Comparison of ENCODE assay signal across 21 cellular contexts in genomic region chr12:92458996-92459395, GRCh38.
A peak's percentile ranks its signal among the peaks of the same experiment; 100 is the strongest.
DNase-seq lines count a peak whose midpoint lies in the region; ATAC-seq, FAIRE-seq and TF ChIP-seq lines count a peak whose summit lies in the region.
"Had no signal": no experiment of that assay in that cellular context is flagged by ENCODE, and none has a peak within 500 bp of the region (broad histone marks: within the 10 kb centered on the region; RNA-seq: fewer than 3 reads in every experiment).

No MANE protein-coding gene starts in this region.

- H3F3A ChIP-seq in GM23338 (replicated peaks; ENCODE audit: low read depth): no peaks in the 10 kb centered on the region
- peaks cover 45% of the 10 kb centered on the region for H3F3A ChIP-seq in SU-DHL-6 (ENCODE audit: insufficient read depth)

- peaks cover 8% of the 10 kb centered on the region for H3K9me3 Mint-ChIP-seq in GM23338
- H3K9me3 Mint-ChIP-seq: CD8-positive, alpha-beta T cell had no signal

- CTCF ChIA-PET in GM12878 (lab: Yijun Ruan, JAX): interaction anchor here (1.3 to 3.0 kb wide), 2 partner anchors 10 to 50 kb away, joined by 7 to 11 read pairs; no protein-coding TSS in a partner anchor

- H3K4me3 Mint-ChIP-seq in GM23338: no peak overlapping the region
- H3K4me3 Mint-ChIP-seq: CD4-positive, alpha-beta T cell; CD8-positive, alpha-beta T cell had no signal

- TF ChIP-seq EP300 in GM12878 (IDR thresholded peaks at IDR 0.05; ENCODE audit: borderline replicate concordance in 1 of 2, control insufficient read depth in 1 of 2, low read depth in 2 of 2, low read length in 2 of 2): no peak

- in situ Hi-C loops in GM12878 (cut with MboI): loop anchor here (25.0 kb wide), 1 partner anchor 103 kb away; no protein-coding TSS in a partner anchor

- peaks cover 18% of the 10 kb centered on the region for H3K9me2 ChIP-seq in GM23338 (ENCODE audit: insufficient read depth)
- H3K9me2 ChIP-seq in SU-DHL-6 (replicated peaks; ENCODE audit: insufficient read depth, low read length): no peaks in the 10 kb centered on the region

- H3K27me3 ChIP-seq in GM23338 (ENCODE audit: insufficient read depth) (no peaks in the 10 kb centered on the region), SU-DHL-6 (ENCODE audit: low read length) (no peaks in the 10 kb centered on the region), GM12878 (replicated peaks in 1 of 2; ENCODE audit: control insufficient read depth in 2 of 2, insufficient read depth in 2 of 2, low read length in 1 of 2) (no peaks in the 10 kb centered on the region)
- H3K27me3 ChIP-seq: BLaER1 treated with 17β-estradiol and CSF1 and Interleukin-3, amounts not matched to agents 10 nM and 100 nM had no signal

- no peaks in the 10 kb centered on the region for H3K36me3 ChIP-seq in GM23338 (ENCODE audit: insufficient read depth)
- no peaks in the 10 kb centered on the region for H3K36me3 ChIP-seq in SU-DHL-6 (ENCODE audit: low read length)
- H3K36me3 ChIP-seq in GM12878 (ENCODE audit: control insufficient read depth in 2 of 2, insufficient read depth in 2 of 2, low read length in 1 of 2): no peaks in the 10 kb centered on the region
- H3K36me3 ChIP-seq: BLaER1 treated with 17β-estradiol and CSF1 and Interleukin-3, amounts not matched to agents 10 nM and 100 nM had no signal

- no peak overlapping the region; the same call in 1 of the 2 replicates for H3K27ac Mint-ChIP-seq in GM23338
- H3K27ac Mint-ChIP-seq: CD4-positive, alpha-beta T cell; CD8-positive, alpha-beta T cell had no signal

- H4K20me1 ChIP-seq in GM23338 (replicated peaks; ENCODE audit: insufficient read depth) (no peaks in the 10 kb centered on the region), SU-DHL-6 (ENCODE audit: low read depth, low read length) (no peaks in the 10 kb centered on the region), GM12878 (ENCODE audit: control insufficient read depth, insufficient read depth) (no peaks in the 10 kb centered on the region)
- H4K20me1 ChIP-seq: BLaER1 treated with 17β-estradiol and CSF1 and Interleukin-3, amounts not matched to agents 10 nM and 100 nM had no signal

- RAD21 ChIA-PET in GM12878 (lab: Charles Lee; ENCODE audit: unreplicated experiment): interaction anchor here (0.9 to 1.7 kb wide), 6 partner anchors 11 to 428 kb away, joined by 3 to 9 read pairs (median 4); partner anchors contain the start of gene BTG1

- no peak for TF ChIP-seq CTCF in GM23338 (conservative IDR thresholded peaks at IDR 0.05; ENCODE audit: low read depth in 2 of 2)
- TF ChIP-seq CTCF in SU-DHL-6 (IDR thresholded peaks at IDR 0.05; ENCODE audit: insufficient read depth, low read length, poor library complexity, severe bottlenecking): no peak
- no peak for TF ChIP-seq CTCF in GM12878 (IDR thresholded peaks at IDR 0.05 in 2 of 3, conservative IDR thresholded peaks at IDR 0.05 in 1 of 3; ENCODE audit: control insufficient read depth in 2 of 3, extremely low read depth in 1 of 3, insufficient read depth in 1 of 3, low read depth in 3 of 3, low read length in 3 of 3)

- H3K4me1 ChIP-seq in GM23338 (ENCODE audit: insufficient read depth): peaks cover 5% of the 10 kb centered on the region; the same call in 1 of the 2 replicates
- peaks cover 36% of the 10 kb centered on the region for H3K4me1 ChIP-seq in GM12878 (ENCODE audit: control insufficient read depth, insufficient read depth, low read length)
- H3K4me1 ChIP-seq: Caco-2 had no signal

- no TSS peak for BruUV-seq in GM12878 (replicated peaks; lab: Mats Ljungman, UMichigan)

- H3K27ac ChIP-seq in GM23338 (ENCODE audit: low read depth): no peak overlapping the region
- peak overlapping the region; percentile 99; the same call in 1 of the 2 replicates for H3K27ac ChIP-seq in SU-DHL-6 (ENCODE audit: low read depth, low read length)
- no peak overlapping the region for H3K27ac ChIP-seq in GM12878 (ENCODE audit: control insufficient read depth, insufficient read depth)
- H3K27ac ChIP-seq: C4-2B had no signal

- POLR2A ChIA-PET in GM12878 (lab: Charles Lee): interaction anchor here (0.9 to 2.2 kb wide), 3 partner anchors 8 to 25 kb away, joined by 3 to 7 read pairs (median 4); no protein-coding TSS in a partner anchor

- H3K27me3 Mint-ChIP-seq in GM23338 (ENCODE audit: insufficient read depth, low read depth, poor library complexity): no peaks in the 10 kb centered on the region
- H3K27me3 Mint-ChIP-seq: CD4-positive, alpha-beta T cell had no signal

- DNase-seq in GM23338 (ENCODE audit: low spot score) (no peak), GM12878 (ENCODE audit: low read depth, low spot score) (no peak), NCI-H69 (lab: John Stamatoyannopoulos, UW) (no peak), SKM-1 treated with dmso at 0.1 percent for 144 hours (lab: John Stamatoyannopoulos, UW; ENCODE audit: unreplicated experiment) (no peak), islet precursor cell (no peak)
- DNase-seq: 8988T; ACHN; Caco-2; Calu3; CD4-positive, alpha-beta T cell; CD8-positive, alpha-beta T cell; DMS79 treated with DMSO at 0.1 percent for 48 hours; GF-D8 had no signal

- H3K4me3 ChIP-seq in GM23338: no peak overlapping the region
- H3K4me3 ChIP-seq in SU-DHL-6 (ENCODE audit: insufficient read depth, low read length, poor library complexity, severe bottlenecking): no peak overlapping the region
- H3K4me3 ChIP-seq in GM12878: no peak overlapping the region
- H3K4me3 ChIP-seq: BLaER1 treated with 17β-estradiol and CSF1 and Interleukin-3, amounts not matched to agents 10 nM and 100 nM had no signal

- intact Hi-C loops in GM12878 (cut with micrococcal nuclease; ENCODE audit: unreplicated experiment): no loop called here

- H3K9ac ChIP-seq in SU-DHL-6 (ENCODE audit: low read length) (no peak overlapping the region), GM12878 (ENCODE audit: control insufficient read depth, insufficient read depth, low read length) (no peak overlapping the region)
- H3K9ac ChIP-seq: BLaER1 treated with 17β-estradiol and CSF1 and Interleukin-3, amounts not matched to agents 10 nM and 100 nM had no signal

- peaks cover 11% of the 10 kb centered on the region for H3K36me3 Mint-ChIP-seq in GM23338 (ENCODE audit: low read depth)
- H3K36me3 Mint-ChIP-seq: CD8-positive, alpha-beta T cell had no signal

- H2AFZ ChIP-seq in GM23338 (no peak overlapping the region), SU-DHL-6 (ENCODE audit: low read depth, low read length, severe bottlenecking) (no peak overlapping the region), GM12878 (ENCODE audit: control insufficient read depth, low read depth, low read length) (no peak overlapping the region)

- SMC1A ChIA-PET in GM12878 (lab: Charles Lee; ENCODE audit: uncharacterized antibody, unreplicated experiment): interaction anchor here (1.0 to 4.6 kb wide), 7 partner anchors 10 to 111 kb away, joined by 3 to 88 read pairs (median 7); no protein-coding TSS in a partner anchor

- H3K79me2 ChIP-seq in GM23338 (replicated peaks; ENCODE audit: insufficient read depth): no peaks in the 10 kb centered on the region
- no peaks in the 10 kb centered on the region for H3K79me2 ChIP-seq in SU-DHL-6 (ENCODE audit: insufficient read depth, low read length)
- H3K79me2 ChIP-seq in GM12878 (ENCODE audit: control insufficient read depth, insufficient read depth, low read length): peaks cover 8% of the 10 kb centered on the region

- no peak for TF ChIP-seq RAD21 in GM12878 (IDR thresholded peaks at IDR 0.05; ENCODE audit: insufficient read depth, low read depth, low read length)

- WGBS in GM12878 (ENCODE audit: insufficient coverage, insufficient replicate concordance, low lambda C conversion rate, missing lambda C conversion rate): 97% methylated on average over 4 of the region's 4 CpGs

- ATAC-seq in GM23338 (no peak), GM12878 (no peak), HG02870 (IDR thresholded peaks at IDR 0.05; ENCODE audit: unreplicated experiment) (no peak)
- ATAC-seq: CD8-positive, alpha-beta T cell had no signal

- no peak for TF ChIP-seq POLR2A in GM12878 (IDR thresholded peaks at IDR 0.05; ENCODE audit: low read depth, low read length)

- H3K4me2 ChIP-seq in GM23338 (peak overlapping the region; percentile 27; the same call in 1 of the 2 replicates), SU-DHL-6 (ENCODE audit: low read depth, low read length, poor library complexity, severe bottlenecking) (no peak overlapping the region), GM12878 (ENCODE audit: control insufficient read depth, insufficient read depth) (no peak overlapping the region)

- no peak for FAIRE-seq in GM12878 (lab: Jason Lieb, UNC)
- FAIRE-seq: A204.1, D721Med, G401.6, GM18507 had no signal

- peaks cover 7% of the 10 kb centered on the region for H3K4me1 Mint-ChIP-seq in GM23338

- H3K9me3 ChIP-seq in SU-DHL-6 (ENCODE audit: insufficient read depth, low read length): no peaks in the 10 kb centered on the region
- H3K9me3 ChIP-seq in GM12878 (replicated peaks; ENCODE audit: control insufficient read depth, insufficient read depth, low read length): peaks cover 2% of the 10 kb centered on the region
- H3K9me3 ChIP-seq: Caco-2 had no signal

TF ChIP-seq in GM23338, 12 proteins besides CTCF, POLR2A, EP300 and RAD21 (continues in another document):
- TF ChIP-seq ETS1 (IDR thresholded peaks at IDR 0.05): no peak
- TF ChIP-seq EZH2phosphoT487 (IDR thresholded peaks at IDR 0.05; ENCODE audit: unreplicated experiment): no peak

TF ChIP-seq in GM12878, 131 proteins besides CTCF, POLR2A, EP300 and RAD21 (continues in another document):
- TF ChIP-seq, protein P1, sequence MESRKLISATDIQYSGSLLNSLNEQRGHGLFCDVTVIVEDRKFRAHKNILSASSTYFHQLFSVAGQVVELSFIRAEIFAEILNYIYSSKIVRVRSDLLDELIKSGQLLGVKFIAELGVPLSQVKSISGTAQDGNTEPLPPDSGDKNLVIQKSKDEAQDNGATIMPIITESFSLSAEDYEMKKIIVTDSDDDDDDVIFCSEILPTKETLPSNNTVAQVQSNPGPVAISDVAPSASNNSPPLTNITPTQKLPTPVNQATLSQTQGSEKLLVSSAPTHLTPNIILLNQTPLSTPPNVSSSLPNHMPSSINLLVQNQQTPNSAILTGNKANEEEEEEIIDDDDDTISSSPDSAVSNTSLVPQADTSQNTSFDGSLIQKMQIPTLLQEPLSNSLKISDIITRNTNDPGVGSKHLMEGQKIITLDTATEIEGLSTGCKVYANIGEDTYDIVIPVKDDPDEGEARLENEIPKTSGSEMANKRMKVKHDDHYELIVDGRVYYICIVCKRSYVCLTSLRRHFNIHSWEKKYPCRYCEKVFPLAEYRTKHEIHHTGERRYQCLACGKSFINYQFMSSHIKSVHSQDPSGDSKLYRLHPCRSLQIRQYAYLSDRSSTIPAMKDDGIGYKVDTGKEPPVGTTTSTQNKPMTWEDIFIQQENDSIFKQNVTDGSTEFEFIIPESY (IDR thresholded peaks at IDR 0.05): peak; percentile 68; the same call in 1 of the 2 replicates
